ENCODE assay signal across 27 cellular contexts in the genomic region with DNA sequence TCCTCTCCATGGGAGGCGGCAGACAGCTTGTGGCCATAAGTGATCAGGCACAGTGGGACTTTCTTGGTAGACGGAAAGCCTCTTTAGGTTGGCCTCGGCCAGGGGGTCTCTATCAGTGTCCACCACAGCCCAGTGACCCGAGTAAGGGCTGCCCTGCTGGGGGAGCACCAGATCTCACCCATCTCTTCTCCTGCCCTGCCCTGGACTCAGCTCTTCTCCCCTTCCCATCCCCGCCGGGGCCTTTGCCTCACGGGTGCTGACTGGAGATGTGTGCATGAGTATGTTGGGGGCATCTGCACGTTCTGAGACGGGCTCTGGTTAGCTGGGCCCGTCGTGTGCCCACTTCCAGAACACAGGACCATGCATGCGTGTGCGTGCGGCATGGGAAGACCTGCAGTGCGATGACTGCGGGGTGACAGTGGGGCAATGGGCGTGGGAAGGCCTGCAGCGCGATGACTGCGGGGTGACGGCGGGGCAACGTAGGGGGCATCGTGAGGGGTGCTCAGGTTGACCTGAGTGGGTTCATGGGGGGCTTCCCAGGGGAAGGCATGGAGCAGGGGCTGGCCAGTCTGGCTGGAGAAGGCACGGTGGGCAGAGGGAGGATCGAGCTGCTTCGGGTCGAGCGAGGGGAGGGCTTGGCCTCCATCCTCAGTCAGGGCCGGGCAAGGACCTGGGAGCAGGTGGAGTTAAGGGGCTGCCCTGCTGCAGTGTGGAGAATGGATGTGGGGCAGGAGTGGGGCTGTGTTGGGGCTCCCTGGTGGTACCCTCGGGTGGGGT. TPM values are rescaled to one million over a fixed set of nuclear protein-coding genes. Genes with fewer than 3 reads are reported as not detected.
DNase-seq lines count a peak whose midpoint lies in the region; ATAC-seq and TF ChIP-seq lines count a peak whose summit lies in the region.
"Had no signal": no experiment of that assay in that cellular context is flagged by ENCODE, and none has a peak within 500 bp of the region (broad histone marks: within the 10 kb centered on the region; RNA-seq: fewer than 3 reads in every experiment).

No MANE protein-coding gene starts in this region.

- no peaks in the 10 kb centered on the region for H3K27me3 Mint-ChIP-seq in activated naive CD8-positive, alpha-beta T cell treated with anti-CD3 and anti-CD28 coated beads, Interleukin-2, amount 10 ng/mL, durations not matched to agents 7 days and 5 days
- no peaks in the 10 kb centered on the region for H3K27me3 Mint-ChIP-seq in activated naive CD8-positive, alpha-beta T cell treated with anti-CD3 and anti-CD28 coated beads for 36 hours
- H3K27me3 Mint-ChIP-seq in Caco-2 (ENCODE audit: insufficient read depth, unreplicated experiment) (no peaks in the 10 kb centered on the region), endothelial cell (ENCODE audit: unreplicated experiment) (peaks cover 6% of the 10 kb centered on the region)
- H3K27me3 Mint-ChIP-seq: IgD-negative memory B cell had no signal

- no peaks in the 10 kb centered on the region for H3K27me3 ChIP-seq in Caco-2 (replicated peaks; ENCODE audit: control insufficient read depth, insufficient read depth, low read length)
- H3K27me3 ChIP-seq in ovary = no peaks in the 10 kb centered on the region

- CTCF ChIA-PET in Caco-2 (lab: Charles Lee) = interaction anchor here (0.7 kb wide), 1 partner anchor 234 kb away, joined by 4 read pairs; no protein-coding TSS in a partner anchor

- H3K27ac ChIP-seq in ovary = no peak overlapping the region

- H3K9me3 ChIP-seq in Caco-2 (no peaks in the 10 kb centered on the region), ovary (no peaks in the 10 kb centered on the region)

- H3K36me3 ChIP-seq in Caco-2 (ENCODE audit: control insufficient read depth, insufficient read depth, low read length) = peaks cover 14% of the 10 kb centered on the region
- H3K36me3 ChIP-seq in ovary = no peaks in the 10 kb centered on the region

- no peak for TF ChIP-seq POLR2A in ovary (IDR thresholded peaks at IDR 0.05)

- no peak overlapping the region for H3K4me3 Mint-ChIP-seq in activated naive CD8-positive, alpha-beta T cell treated with anti-CD3 and anti-CD28 coated beads, Interleukin-2, amount 10 ng/mL, durations not matched to agents 7 days and 5 days
- H3K4me3 Mint-ChIP-seq in activated naive CD8-positive, alpha-beta T cell treated with anti-CD3 and anti-CD28 coated beads for 36 hours = no peak overlapping the region
- H3K4me3 Mint-ChIP-seq in Caco-2 (ENCODE audit: unreplicated experiment) = no peak overlapping the region
- peak overlapping the region; percentile 47 for H3K4me3 Mint-ChIP-seq in endothelial cell (ENCODE audit: unreplicated experiment)
- H3K4me3 Mint-ChIP-seq: CD8-positive, alpha-beta T cell had no signal

- no peak for TF ChIP-seq EP300 in ovary (IDR thresholded peaks at IDR 0.05)

- intact Hi-C loops in Caco-2 (cut with micrococcal nuclease; ENCODE audit: unreplicated experiment) (no loop called here), ovary (cut with DNase I) (no loop called here)

- 89 to 91% (median 90%) methylated on average over 31 of the region's 31 CpGs for whole genome bisulfite sequencing in ovary, 3 donors

- peaks cover 1% of the 10 kb centered on the region for H3K36me3 Mint-ChIP-seq in activated naive CD8-positive, alpha-beta T cell treated with anti-CD3 and anti-CD28 coated beads, Interleukin-2, amount 10 ng/mL, durations not matched to agents 7 days and 5 days
- H3K36me3 Mint-ChIP-seq in activated naive CD8-positive, alpha-beta T cell treated with anti-CD3 and anti-CD28 coated beads for 36 hours = peaks cover 7% of the 10 kb centered on the region
- H3K36me3 Mint-ChIP-seq in Caco-2 (ENCODE audit: insufficient read depth, unreplicated experiment) (peaks cover 97% of the 10 kb centered on the region), endothelial cell (ENCODE audit: low read depth, unreplicated experiment) (peaks cover 32% of the 10 kb centered on the region)
- H3K36me3 Mint-ChIP-seq: IgD-negative memory B cell had no signal

- ATAC-seq in activated naive CD8-positive, alpha-beta T cell treated with anti-CD3 and anti-CD28 coated beads, Interleukin-2, amount 10 ng/mL, durations not matched to agents 7 days and 5 days (ENCODE audit: low read depth) = no peak
- ATAC-seq: CD8-positive, alpha-beta T cell; HCT116 had no signal

- H3K4me3 ChIP-seq in Caco-2 (ENCODE audit: low read depth, low read length) (no peak overlapping the region), ovary (no peak overlapping the region)

- no peaks in the 10 kb centered on the region for H3K9me3 Mint-ChIP-seq in activated naive CD8-positive, alpha-beta T cell treated with anti-CD3 and anti-CD28 coated beads, Interleukin-2, amount 10 ng/mL, durations not matched to agents 7 days and 5 days
- no peaks in the 10 kb centered on the region for H3K9me3 Mint-ChIP-seq in activated naive CD8-positive, alpha-beta T cell treated with anti-CD3 and anti-CD28 coated beads for 36 hours
- no peaks in the 10 kb centered on the region for H3K9me3 Mint-ChIP-seq in Caco-2 (ENCODE audit: unreplicated experiment)
- no peaks in the 10 kb centered on the region for H3K9me3 Mint-ChIP-seq in endothelial cell (ENCODE audit: unreplicated experiment)
- H3K9me3 Mint-ChIP-seq: CD8-positive, alpha-beta T cell; IgD-negative memory B cell had no signal

- peak; percentile 28 for DNase-seq in activated naive CD8-positive, alpha-beta T cell treated with anti-CD3 and anti-CD28 coated beads, Interleukin-2, amount 10 ng/mL, durations not matched to agents 7 days and 5 days
- no peak for DNase-seq in activated naive CD8-positive, alpha-beta T cell treated with anti-CD3 and anti-CD28 coated beads for 36 hours
- DNase-seq in Caco-2 (peak in 1 of 2 experiments; percentile 32), endothelial cell (ENCODE audit: low spot score) (no peak), ovary (peak in 3 of 5 donors; percentile 9 to 27 (median 19)), glomerular visceral epithelial cell (ENCODE audit: extremely low spot score) (no peak), NCI-H82 treated with DMSO at 0.1 percent for 48 hours (lab: John Stamatoyannopoulos, UW; ENCODE audit: unreplicated experiment) (no peak)
- no peak for DNase-seq in central memory CD4-positive, alpha-beta T cell
- DNase-seq: 8988T; AML-193; C1 segment of cervical spinal cord; Calu3; CD8-positive, alpha-beta T cell; DMS153; GOT3; Karpas-422; NCI-H1417; NCI-H1694 treated with DMSO at 0.1 percent for 48 hours; NCI-H2081 treated with DMSO at 0.1 percent for 48 hours; NCI-H2171 treated with DMSO at 0.1 percent for 48 hours; NCI-H524 treated with DMSO at 0.1 percent for 48 hours; OCI-M1 had no signal

- POLR2A ChIA-PET in activated naive CD8-positive, alpha-beta T cell treated with anti-CD3 and anti-CD28 coated beads, Interleukin-2, amount 10 ng/mL, durations not matched to agents 7 days and 5 days (lab: Charles Lee) = no interaction called here
- POLR2A ChIA-PET in Caco-2 (lab: Charles Lee) = no interaction called here

- BruUV-seq in Caco-2 (replicated peaks; lab: Mats Ljungman, UMichigan) = no TSS peak

- no peaks in the 10 kb centered on the region for H3K4me1 Mint-ChIP-seq in activated naive CD8-positive, alpha-beta T cell treated with anti-CD3 and anti-CD28 coated beads, Interleukin-2, amount 10 ng/mL, durations not matched to agents 7 days and 5 days
- H3K4me1 Mint-ChIP-seq in activated naive CD8-positive, alpha-beta T cell treated with anti-CD3 and anti-CD28 coated beads for 36 hours = peaks cover 2% of the 10 kb centered on the region
- peaks cover 31% of the 10 kb centered on the region for H3K4me1 Mint-ChIP-seq in Caco-2 (ENCODE audit: low read depth, unreplicated experiment)
- no peaks in the 10 kb centered on the region for H3K4me1 Mint-ChIP-seq in endothelial cell (ENCODE audit: unreplicated experiment)

- H3K4me1 ChIP-seq in Caco-2 (peaks cover 26% of the 10 kb centered on the region), ovary (ENCODE audit: insufficient read depth) (no peaks in the 10 kb centered on the region)

- TF ChIP-seq CTCF in Caco-2 (IDR thresholded peaks at IDR 0.05; ENCODE audit: insufficient read depth in 1 of 2, low read depth in 1 of 2, low read length in 1 of 2, severe bottlenecking in 1 of 2, unreplicated experiment in 1 of 2) = no peak
- TF ChIP-seq CTCF in endothelial cell (IDR thresholded peaks at IDR 0.05; ENCODE audit: unreplicated experiment) = no peak
- TF ChIP-seq CTCF in ovary (IDR thresholded peaks at IDR 0.05) = no peak

- H3K27ac Mint-ChIP-seq in activated naive CD8-positive, alpha-beta T cell treated with anti-CD3 and anti-CD28 coated beads, Interleukin-2, amount 10 ng/mL, durations not matched to agents 7 days and 5 days = no peak overlapping the region
- no peak overlapping the region for H3K27ac Mint-ChIP-seq in activated naive CD8-positive, alpha-beta T cell treated with anti-CD3 and anti-CD28 coated beads for 36 hours
- H3K27ac Mint-ChIP-seq in Caco-2 (ENCODE audit: unreplicated experiment) (peak overlapping the region; percentile 32), endothelial cell (ENCODE audit: unreplicated experiment) (no peak overlapping the region)
- H3K27ac Mint-ChIP-seq: CD8-positive, alpha-beta T cell had no signal

RNA-seq across cellular contexts. Expression of a gene that starts 15.9 kb away (rescaled TPM):
- 10 to 100 TPM; 55.3 to 58.2 TPM for total RNA-seq in activated naive CD8-positive, alpha-beta T cell treated with anti-CD3 and anti-CD28 coated beads, Interleukin-2, amount 10 ng/mL, durations not matched to agents 7 days and 5 days
- total RNA-seq in activated naive CD8-positive, alpha-beta T cell treated with anti-CD3 and anti-CD28 coated beads for 36 hours = 10 to 100 TPM; 37.1 to 39.5 TPM
- 197 and 201 TPM in 2 replicates for total RNA-seq in Caco-2 (2022)
- 250 TPM for total RNA-seq in endothelial cell (ENCODE audit: unreplicated experiment)
- 100 to 1,000 TPM in 5 of 7 donors, 10 to 100 TPM in 2; 53.4 to 187 (median 142) TPM for total RNA-seq in ovary
- 100 to 1,000 TPM in 1 of 2 donors, 10 to 100 TPM in 1; 11.0 to 106 TPM for polyA plus RNA-seq in ovary

RNA-seq across cellular contexts. Expression of a gene that starts 36.1 kb away (rescaled TPM):
- total RNA-seq in activated naive CD8-positive, alpha-beta T cell treated with anti-CD3 and anti-CD28 coated beads, Interleukin-2, amount 10 ng/mL, durations not matched to agents 7 days and 5 days = 100 to 1,000 TPM; 257 to 267 TPM
- 100 to 1,000 TPM; 341 to 345 TPM for total RNA-seq in activated naive CD8-positive, alpha-beta T cell treated with anti-CD3 and anti-CD28 coated beads for 36 hours
- total RNA-seq in Caco-2 (2022) = 289 TPM in 2 replicates
- total RNA-seq in endothelial cell (ENCODE audit: unreplicated experiment) = 219 TPM
- total RNA-seq in ovary = 100 to 1,000 TPM in 6 of 7 donors, 10 to 100 TPM in 1; 76.9 to 183 (median 158) TPM
- polyA plus RNA-seq in ovary = 100 to 1,000 TPM in 1 of 2 donors, 10 to 100 TPM in 1; 27.3 to 135 TPM

RNA-seq across cellular contexts. Expression of a gene that starts 42.9 kb away (rescaled TPM):
- 10 to 100 TPM; 12.1 to 13.4 TPM for total RNA-seq in activated naive CD8-positive, alpha-beta T cell treated with anti-CD3 and anti-CD28 coated beads, Interleukin-2, amount 10 ng/mL, durations not matched to agents 7 days and 5 days
- 10 to 100 TPM; 10.9 to 12.0 TPM for total RNA-seq in activated naive CD8-positive, alpha-beta T cell treated with anti-CD3 and anti-CD28 coated beads for 36 hours
- 17.4 and 17.6 TPM in 2 replicates for total RNA-seq in Caco-2 (2022)
- total RNA-seq in endothelial cell (ENCODE audit: unreplicated experiment) = 20.1 TPM
- 10 to 100 TPM; 10.6 to 20.2 (median 14.7) TPM for total RNA-seq in ovary
- polyA plus RNA-seq in ovary = 10 to 100 TPM in 1 of 2 donors, 1 to 10 TPM in 1; 3.1 to 13.5 TPM

RNA-seq across cellular contexts. Expression of a gene that starts 47.2 kb away (rescaled TPM):
- total RNA-seq in activated naive CD8-positive, alpha-beta T cell treated with anti-CD3 and anti-CD28 coated beads, Interleukin-2, amount 10 ng/mL, durations not matched to agents 7 days and 5 days = not detected
- not detected for total RNA-seq in activated naive CD8-positive, alpha-beta T cell treated with anti-CD3 and anti-CD28 coated beads for 36 hours
- total RNA-seq in Caco-2 (2022) (not detected in 2 replicates), endothelial cell (ENCODE audit: unreplicated experiment) (not detected), ovary (not detected)
- under 1 TPM; 0.17 to 0.80 TPM for polyA plus RNA-seq in ovary
- total RNA-seq: Calu3; CD8-positive, alpha-beta T cell; G401; M059J had no signal
- polyA plus RNA-seq: AG04450, IgD-negative memory B cell had no signal

RNA-seq across cellular contexts. Expression of a gene that starts 47.5 kb away (rescaled TPM):
- total RNA-seq in activated naive CD8-positive, alpha-beta T cell treated with anti-CD3 and anti-CD28 coated beads, Interleukin-2, amount 10 ng/mL, durations not matched to agents 7 days and 5 days = 10 to 100 TPM; 28.6 to 31.7 TPM
- total RNA-seq in activated naive CD8-positive, alpha-beta T cell treated with anti-CD3 and anti-CD28 coated beads for 36 hours = 10 to 100 TPM; 39.9 to 42.3 TPM
- 46.2 and 47.4 TPM in 2 replicates for total RNA-seq in Caco-2 (2022)
- 47.2 TPM for total RNA-seq in endothelial cell (ENCODE audit: unreplicated experiment)
- total RNA-seq in ovary = 10 to 100 TPM; 21.9 to 40.2 (median 34.0) TPM
- 10 to 100 TPM; 11.2 to 37.0 TPM for polyA plus RNA-seq in ovary

Comparison
In these comparisons a context has a peak if more than half of its experiments do, and no peak if none do; other contexts are left out.
1. DNase-seq: peak in activated naive CD8-positive, alpha-beta T cell treated with anti-CD3 and anti-CD28 coated beads, Interleukin-2, amount 10 ng/mL, durations not matched to agents 7 days and 5 days (single experiment) and ovary (3 of 5); none in activated naive CD8-positive, alpha-beta T cell treated with anti-CD3 and anti-CD28 coated beads for 36 hours (single experiment), endothelial cell (single experiment), glomerular visceral epithelial cell (single experiment), NCI-H82 treated with DMSO at 0.1 percent for 48 hours (single experiment) and central memory CD4-positive, alpha-beta T cell (single experiment).